In the genomic region with DNA sequence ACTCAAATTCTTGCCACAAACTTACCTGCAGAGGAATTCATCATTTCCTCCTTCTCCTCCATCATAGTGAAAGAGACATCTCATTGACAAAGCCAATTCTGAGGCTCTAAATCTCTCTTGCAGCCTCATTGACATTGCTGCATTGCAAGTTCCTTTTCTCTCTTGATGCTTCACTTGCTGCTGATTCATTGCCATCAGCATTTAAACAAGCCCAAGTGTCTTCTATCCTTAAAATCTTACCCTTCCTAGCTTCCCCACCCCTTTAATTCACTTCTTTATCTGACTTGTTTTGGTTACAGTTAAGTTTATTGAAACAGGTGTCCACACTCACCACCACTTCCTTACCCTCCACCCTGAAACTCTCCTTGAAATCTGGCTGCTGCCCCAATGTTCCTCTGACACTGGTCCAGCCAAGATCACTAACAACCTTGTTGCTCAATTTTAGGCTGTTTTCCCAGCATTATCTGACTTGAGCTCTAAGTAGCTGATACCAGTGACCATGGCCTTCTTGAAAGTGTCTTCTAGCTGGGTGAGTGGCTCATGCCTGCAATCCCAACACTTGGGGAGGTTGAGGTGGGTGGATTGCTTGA, we compare ENCODE assay signal across 8 cellular contexts.
DNase-seq lines count a peak whose midpoint lies in the region; ATAC-seq, FAIRE-seq and TF ChIP-seq lines count a peak whose summit lies in the region.
"Not testable (repeated sequence)": the region's sequence is repeated elsewhere in the genome, so short reads cannot be mapped to it uniquely, and the experiment has no call there.

No MANE protein-coding gene starts in this region.

- not testable (repeated sequence) for FAIRE-seq in K562 (lab: Jason Lieb, UNC)

- CTCF ChIA-PET in K562 (lab: Yijun Ruan, JAX; ENCODE audit: low intra/inter-chr PET ratio), result interaction anchor here (0.6 kb wide), 1 partner anchor 9 kb away, joined by 3 read pairs; no protein-coding TSS in a partner anchor

- H3K79me2 ChIP-seq in K562 (ENCODE audit: control insufficient read depth, insufficient read depth, low read length), result not testable (repeated sequence)

- TF ChIP-seq EP300 in K562 (IDR thresholded peaks at IDR 0.05; ENCODE audit: low read length); stomach (IDR thresholded peaks at IDR 0.05): not testable (repeated sequence)

- intact Hi-C loops in K562 (cut with micrococcal nuclease); stomach (cut with DNase I; ENCODE audit: low total_unique reads): not testable (repeated sequence)

- BruUV-seq in K562 (replicated peaks; lab: Mats Ljungman, UMichigan), result not testable (repeated sequence)

- POLR2A ChIA-PET in K562 (lab: Yijun Ruan, JAX), result interaction anchor here (0.6 to 1.2 kb wide), 3 partner anchors 9 to 56 kb away, joined by 3 read pairs; no protein-coding TSS in a partner anchor

- not testable (repeated sequence) for TF ChIP-seq CTCF in K562 (IDR thresholded peaks at IDR 0.05 in 2 of 3, conservative IDR thresholded peaks at IDR 0.05 in 1 of 3; ENCODE audit: insufficient read depth in 2 of 3, low read depth in 1 of 3, low read length in 3 of 3); stomach (IDR thresholded peaks at IDR 0.05)

- TF ChIP-seq RAD21 in K562 (CRISPR knock-in tag; conservative IDR thresholded peaks at IDR 0.05 in 1 of 2, IDR thresholded peaks at IDR 0.05 in 1 of 2), result not testable (repeated sequence)

- H3K36me3 ChIP-seq in K562 (ENCODE audit: control insufficient read depth, insufficient read depth, low read length); stomach: not testable (repeated sequence)

- H3K27me3 ChIP-seq in K562 (ENCODE audit: control insufficient read depth in 2 of 2, insufficient read depth in 2 of 2, low read length in 2 of 2); stomach: not testable (repeated sequence)

- not testable (repeated sequence) for H3K27ac ChIP-seq in K562 (ENCODE audit: extremely low read depth, low read depth, low read length)
- H3K27ac ChIP-seq in stomach, result peak overlapping the region in 3 of 5 donors; percentile 30 to 42 (median 41)

- not testable (repeated sequence) for H4K20me1 ChIP-seq in K562 (replicated peaks; ENCODE audit: control insufficient read depth, insufficient read depth, low read length)

- H3K4me2 ChIP-seq in K562 (ENCODE audit: insufficient read depth, low read length), result not testable (repeated sequence)

- peak; percentile 21 for DNase-seq in EH (ENCODE audit: low read depth)
- not testable (repeated sequence) for DNase-seq in K562 (ENCODE audit: extremely low read depth in 1 of 4, low spot score in 3 of 4); left lobe of liver (ENCODE audit: low spot score); stomach

- H3K4me3 ChIP-seq in K562, stomach: not testable (repeated sequence)

- TF ChIP-seq POLR2A in K562 (conservative IDR thresholded peaks at IDR 0.05); stomach (IDR thresholded peaks at IDR 0.05): not testable (repeated sequence)

- H3K4me1 ChIP-seq in K562 (replicated peaks in 1 of 2; ENCODE audit: control insufficient read depth in 2 of 2, insufficient read depth in 2 of 2, low read length in 2 of 2), result peaks cover 4 to 14% of the 10 kb centered on the region in 2 experiments
- peaks cover 7 to 16% (median 9%) of the 10 kb centered on the region in 4 donors for H3K4me1 ChIP-seq in stomach

- H3K9me1 ChIP-seq in K562 (ENCODE audit: control insufficient read depth, insufficient read depth, low read length), result not testable (repeated sequence)

- not testable (repeated sequence) for H3K9me3 ChIP-seq in K562 (replicated peaks; ENCODE audit: control insufficient read depth, insufficient read depth, low read depth, low read length); stomach

- in situ Hi-C loops in K562 (cut with MboI), result not testable (repeated sequence)

- not testable (repeated sequence) for H3K9ac ChIP-seq in K562 (ENCODE audit: insufficient read depth in 1 of 2, low read depth in 2 of 2, low read length in 2 of 2)

- ATAC-seq in GM19397 (IDR thresholded peaks at IDR 0.05; ENCODE audit: unreplicated experiment) (peak; percentile 43), HG02642 (IDR thresholded peaks at IDR 0.05; ENCODE audit: poor library complexity, unreplicated experiment) (peak; percentile 44), HG03342 (IDR thresholded peaks at IDR 0.05; ENCODE audit: unreplicated experiment) (peak; percentile 44), left lobe of liver (peak; percentile 83)
- ATAC-seq in activated CD4-positive, CD25-positive, alpha-beta regulatory T cell treated with anti-CD3 and anti-CD28 coated beads, Interleukin-2, amount 50 U/mL, for 24 hours, result peak; percentile 82 to 90
- not testable (repeated sequence) for ATAC-seq in K562

- not testable (repeated sequence) for H2AFZ ChIP-seq in K562 (ENCODE audit: low read depth, low read length)

TF ChIP-seq in K562, 482 proteins besides CTCF, POLR2A, EP300 and RAD21:
- TF ChIP-seq CEBPB (tag; IDR thresholded peaks at IDR 0.05) (peak; percentile 33; the same call in 1 of the 2 replicates), MEIS2 (IDR thresholded peaks at IDR 0.05; ENCODE audit: partially characterized antibody) (peak; percentile 4), C11orf30 (IDR thresholded peaks at IDR 0.05; ENCODE audit: low read depth) (peak; percentile 39; the same call in 1 of the 2 replicates), CEBPG (tag; conservative IDR thresholded peaks at IDR 0.05 in 1 of 2, IDR thresholded peaks at IDR 0.05 in 1 of 2) (peak in 1 of 2 experiments; percentile 61; a peak in 2 of 4 replicates)
- TF ChIP-seq, protein P1, sequence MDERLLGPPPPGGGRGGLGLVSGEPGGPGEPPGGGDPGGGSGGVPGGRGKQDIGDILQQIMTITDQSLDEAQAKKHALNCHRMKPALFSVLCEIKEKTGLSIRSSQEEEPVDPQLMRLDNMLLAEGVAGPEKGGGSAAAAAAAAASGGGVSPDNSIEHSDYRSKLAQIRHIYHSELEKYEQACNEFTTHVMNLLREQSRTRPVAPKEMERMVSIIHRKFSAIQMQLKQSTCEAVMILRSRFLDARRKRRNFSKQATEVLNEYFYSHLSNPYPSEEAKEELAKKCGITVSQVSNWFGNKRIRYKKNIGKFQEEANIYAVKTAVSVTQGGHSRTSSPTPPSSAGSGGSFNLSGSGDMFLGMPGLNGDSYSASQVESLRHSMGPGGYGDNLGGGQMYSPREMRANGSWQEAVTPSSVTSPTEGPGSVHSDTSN (CRISPR knock-in tag; IDR thresholded peaks at IDR 0.05; ENCODE audit: low read depth), result not testable (repeated sequence)
- TF ChIP-seq, protein P1 (tag; conservative IDR thresholded peaks at IDR 0.05; ENCODE audit: low read depth), result peak; percentile 23; the same call in 1 of the 2 replicates
- not testable (repeated sequence) for TF ChIP-seq CEBPG (CRISPR knock-in tag; IDR thresholded peaks at IDR 0.05)
